ENCODE assay signal across 13 cellular contexts in the genomic region with DNA sequence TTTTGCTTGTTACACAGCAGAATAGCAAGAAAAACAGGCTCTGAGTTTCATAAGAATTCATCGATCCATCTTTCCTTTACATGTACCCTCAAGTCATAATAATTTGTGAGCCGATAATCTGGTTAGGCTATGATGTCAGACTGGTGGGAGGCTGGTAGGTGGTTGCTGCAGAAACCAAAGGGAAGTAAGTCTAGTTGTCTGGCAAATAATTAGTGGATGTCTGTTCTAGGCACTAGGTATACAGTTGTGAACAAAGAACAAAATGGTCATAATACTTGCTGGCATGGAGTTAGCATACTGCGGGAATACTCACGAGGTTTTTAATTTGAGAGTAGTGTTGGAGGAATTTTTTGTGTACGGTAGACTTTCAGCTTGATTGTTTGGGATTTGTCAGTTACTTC. TPM values are rescaled to one million over a fixed set of nuclear protein-coding genes. Genes with fewer than 3 reads are reported as not detected.
DNase-seq lines count a peak whose midpoint lies in the region; ATAC-seq and TF ChIP-seq lines count a peak whose summit lies in the region.
"Had no signal": no experiment of that assay in that cellular context is flagged by ENCODE, and none has a peak within 500 bp of the region (broad histone marks: within the 10 kb centered on the region; RNA-seq: fewer than 3 reads in every experiment).

No MANE protein-coding gene starts in this region.

- no peaks in the 10 kb centered on the region for H3K9me3 Mint-ChIP-seq in activated CD4-positive, alpha-beta memory T cell treated with anti-CD3 and anti-CD28 coated beads for 36 hours

- POLR2A ChIA-PET in activated CD4-positive, alpha-beta memory T cell treated with anti-CD3 and anti-CD28 coated beads for 36 hours (lab: Charles Lee): interaction anchor here (2.5 to 3.9 kb wide), 2 partner anchors 8 to 9 kb away, joined by 10 to 19 read pairs; partner anchors contain the start of gene SUSD6

- no peak for ATAC-seq in HG03469 (IDR thresholded peaks at IDR 0.05; ENCODE audit: unreplicated experiment)
- no peak for ATAC-seq in HG02970 (IDR thresholded peaks at IDR 0.05; ENCODE audit: low FRiP score, unreplicated experiment)

- peak; percentile 22 for DNase-seq in stimulated activated naive CD4-positive, alpha-beta T cell treated with Interleukin-2 at 50 U/mL for 16 hours (lab: John Stamatoyannopoulos, UW)
- no peak for DNase-seq in stimulated activated naive CD4-positive, alpha-beta T cell (lab: John Stamatoyannopoulos, UW)
- DNase-seq in activated CD4-positive, alpha-beta memory T cell treated with anti-CD3 and anti-CD28 coated beads for 36 hours: peak; percentile 49
- no peak for DNase-seq in esophagus squamous epithelium (lab: John Stamatoyannopoulos, UW)
- DNase-seq in effector CD4-positive, alpha-beta T cell: no peak
- no peak for DNase-seq in cortex of kidney (lab: John Stamatoyannopoulos, UW)
- DNase-seq: central memory CD4-positive, alpha-beta T cell; NCI-H1105 had no signal

- no peak for TF ChIP-seq CTCF in esophagus squamous epithelium (IDR thresholded peaks at IDR 0.05)

- no peaks in the 10 kb centered on the region for H3K36me3 ChIP-seq in esophagus squamous epithelium
- H3K36me3 ChIP-seq: suprapubic skin had no signal

- H3K4me1 ChIP-seq in esophagus squamous epithelium: peaks cover 43 to 99% (median 89%) of the 10 kb centered on the region in 3 donors

- TF ChIP-seq POLR2A in esophagus squamous epithelium (IDR thresholded peaks at IDR 0.05): no peak

- 25 to 31% methylated on average over 5 of the region's 5 CpGs for WGBS in esophagus squamous epithelium, 2 donors

- H3K27ac Mint-ChIP-seq in activated CD4-positive, alpha-beta memory T cell treated with anti-CD3 and anti-CD28 coated beads for 36 hours: peak overlapping the region; percentile 98

- intact Hi-C loops in activated CD4-positive, alpha-beta memory T cell treated with anti-CD3 and anti-CD28 coated beads for 36 hours (cut with micrococcal nuclease): no loop called here
- intact Hi-C loops in esophagus squamous epithelium (cut with DNase I): no loop called here

- H3K4me1 Mint-ChIP-seq in activated CD4-positive, alpha-beta memory T cell treated with anti-CD3 and anti-CD28 coated beads for 36 hours (ENCODE audit: low read depth): peaks cover 97% of the 10 kb centered on the region

- H3K4me3 Mint-ChIP-seq in activated CD4-positive, alpha-beta memory T cell treated with anti-CD3 and anti-CD28 coated beads for 36 hours: peak overlapping the region; percentile 68

- no peaks in the 10 kb centered on the region for H3K27me3 ChIP-seq in esophagus squamous epithelium
- H3K27me3 ChIP-seq: suprapubic skin had no signal

- H3K27me3 Mint-ChIP-seq in activated CD4-positive, alpha-beta memory T cell treated with anti-CD3 and anti-CD28 coated beads for 36 hours: no peaks in the 10 kb centered on the region

- H3K4me3 ChIP-seq in esophagus squamous epithelium: no peak overlapping the region
- H3K4me3 ChIP-seq: PC-9, suprapubic skin had no signal

- peak overlapping the region in 3 of 4 donors; percentile 56 to 100 (median 96) for H3K27ac ChIP-seq in esophagus squamous epithelium
- H3K27ac ChIP-seq: C4-2B, PC-9, suprapubic skin had no signal

- CTCF ChIA-PET in activated CD4-positive, alpha-beta memory T cell treated with anti-CD3 and anti-CD28 coated beads for 36 hours (lab: Charles Lee): interaction anchor here (0.6 to 1.4 kb wide), 4 partner anchors 9 to 1153 kb away, joined by 3 to 5 read pairs (median 3); partner anchors contain the start of gene SUSD6

- H3K9me3 ChIP-seq in esophagus squamous epithelium: no peaks in the 10 kb centered on the region
- H3K9me3 ChIP-seq: suprapubic skin had no signal

- peaks cover 26% of the 10 kb centered on the region for H3K36me3 Mint-ChIP-seq in activated CD4-positive, alpha-beta memory T cell treated with anti-CD3 and anti-CD28 coated beads for 36 hours

RNA-seq across cellular contexts. Expression of gene SUSD6, which starts 8.8 kb away (rescaled TPM):
- total RNA-seq in activated CD4-positive, alpha-beta memory T cell treated with anti-CD3 and anti-CD28 coated beads for 36 hours: 10 to 100 TPM; 69.9 to 72.2 TPM
- 10 to 100 TPM; 22.4 to 43.1 (median 27.8) TPM for total RNA-seq in esophagus squamous epithelium

RNA-seq across cellular contexts. Expression of gene CCDC177, which starts 45.5 kb away (rescaled TPM):
- not detected for total RNA-seq in activated CD4-positive, alpha-beta memory T cell treated with anti-CD3 and anti-CD28 coated beads for 36 hours
- under 1 TPM in 1 of 4 donors, not detected in 3; 0.22 TPM for total RNA-seq in esophagus squamous epithelium
- total RNA-seq: PC-9 had no signal

Comparison
In these comparisons a context has a peak if more than half of its experiments do, and no peak if none do; other contexts are left out.
1. DNase-seq: peak in stimulated activated naive CD4-positive, alpha-beta T cell treated with Interleukin-2 at 50 U/mL for 16 hours (single experiment) and activated CD4-positive, alpha-beta memory T cell treated with anti-CD3 and anti-CD28 coated beads for 36 hours (single experiment); none in stimulated activated naive CD4-positive, alpha-beta T cell (0 of 6), esophagus squamous epithelium (single experiment), effector CD4-positive, alpha-beta T cell (single experiment) and cortex of kidney (single experiment).